Comparison of ENCODE assay signal across 24 cellular contexts in genomic region chr3:151047636-151048035, GRCh38. TPM values are rescaled to one million over a fixed set of nuclear protein-coding genes. Genes with fewer than 3 reads are reported as not detected.
DNase-seq lines count a peak whose midpoint lies in the region; ATAC-seq, FAIRE-seq and TF ChIP-seq lines count a peak whose summit lies in the region.
"Had no signal": no experiment of that assay in that cellular context is flagged by ENCODE, and none has a peak within 500 bp of the region (broad histone marks: within the 10 kb centered on the region; RNA-seq: fewer than 3 reads in every experiment).

No MANE protein-coding gene starts in this region.

- H2AFZ ChIP-seq in HCT116 (ENCODE audit: low read depth, low read length, poor library complexity, severe bottlenecking), result no peak overlapping the region
- H2AFZ ChIP-seq in fibroblast of lung (ENCODE audit: low read length), result no peak overlapping the region

- H3K4me1 ChIP-seq in A549 (no peaks in the 10 kb centered on the region), HCT116 (ENCODE audit: control insufficient read depth in 1 of 2, insufficient read depth in 2 of 2, low read length in 2 of 2) (no peaks in the 10 kb centered on the region), fibroblast of lung (ENCODE audit: control insufficient read depth, extremely low read depth, insufficient read depth, low read length) (no peaks in the 10 kb centered on the region)
- H3K4me1 ChIP-seq: HAP-1, stomach, upper lobe of left lung had no signal

- TF ChIP-seq CTCF in A549 (IDR thresholded peaks at IDR 0.05), result no peak
- TF ChIP-seq CTCF in HCT116 (IDR thresholded peaks at IDR 0.05 in 2 of 3, conservative IDR thresholded peaks at IDR 0.05 in 1 of 3; ENCODE audit: borderline replicate concordance in 1 of 3, insufficient read depth in 1 of 3, low read depth in 2 of 3, low read length in 2 of 3), result no peak
- no peak for TF ChIP-seq CTCF in fibroblast of lung (conservative IDR thresholded peaks at IDR 0.05 in 1 of 2, IDR thresholded peaks at IDR 0.05 in 1 of 2; ENCODE audit: low read depth in 1 of 2, low read length in 2 of 2)

- H3K4me2 ChIP-seq in A549 (no peak overlapping the region), HCT116 (ENCODE audit: low read length) (no peak overlapping the region), fibroblast of lung (ENCODE audit: extremely low read depth, insufficient read depth, low read length) (no peak overlapping the region)

- no peaks in the 10 kb centered on the region for H3K9me3 ChIP-seq in A549
- H3K9me3 ChIP-seq in HCT116 (ENCODE audit: control insufficient read depth in 1 of 2, insufficient read depth in 1 of 2, low read depth in 1 of 2, low read length in 2 of 2), result no peaks in the 10 kb centered on the region; a peak in 1 of 4 replicates
- no peaks in the 10 kb centered on the region for H3K9me3 ChIP-seq in fibroblast of lung (ENCODE audit: control insufficient read depth, insufficient read depth, low read depth, low read length)
- H3K9me3 ChIP-seq: HAP-1, stomach, upper lobe of left lung had no signal

- H4K20me1 ChIP-seq in HCT116 (ENCODE audit: insufficient read depth) (no peaks in the 10 kb centered on the region), fibroblast of lung (ENCODE audit: control insufficient read depth, extremely low read depth, insufficient read depth, low read length) (no peaks in the 10 kb centered on the region)

- TF ChIP-seq EP300 in A549 (IDR thresholded peaks at IDR 0.05), result no peak

- TF ChIP-seq RAD21 in A549 (conservative IDR thresholded peaks at IDR 0.05 in 1 of 2, IDR thresholded peaks at IDR 0.05 in 1 of 2) (no peak), HCT116 (IDR thresholded peaks at IDR 0.05; ENCODE audit: low read depth) (no peak)

- H3K9me2 ChIP-seq in HCT116 (ENCODE audit: insufficient read depth), result no peaks in the 10 kb centered on the region

- peak; percentile 7 to 38 for DNase-seq in A549 (ENCODE audit: low read depth in 1 of 2, low spot score in 1 of 2)
- DNase-seq in HCT116 (ENCODE audit: low read depth, low spot score), result peak; percentile 23
- DNase-seq in SK-MEL-5 (ENCODE audit: low read depth, low spot score), result peak; percentile 20
- peak; percentile 15 to 21 for DNase-seq in fibroblast of lung (ENCODE audit: low read depth in 2 of 2)
- no peak for DNase-seq in urothelium cell line (ENCODE audit: low spot score)
- DNase-seq in NCI-H524 (lab: John Stamatoyannopoulos, UW), result no peak
- no peak for DNase-seq in NCI-H1694 (lab: John Stamatoyannopoulos, UW)
- DNase-seq: activated CD8-positive, alpha-beta memory T cell treated with anti-CD3 and anti-CD28 coated beads for 24 hours; activated T-cell treated with anti-CD3 and anti-CD28 coated beads, Interleukin-2, amount 50 U/mL, for 72 hours; CD4-positive, alpha-beta T cell; mesenchymal stem cell; MM.1S; naive thymus-derived CD8-positive, alpha-beta T cell; NCI-H187 treated with DMSO at 0.1 percent for 48 hours; SIG-M5; stimulated activated CD4-positive, alpha-beta T cell treated with anti-CD3 and anti-CD28 coated beads, Interleukin-2, amount 100 ng/mL, for 24 hours; stomach; T-helper 2 cell; upper lobe of left lung had no signal

- no peaks in the 10 kb centered on the region for H3K27me3 ChIP-seq in HCT116 (ENCODE audit: insufficient read depth, low read length)
- no peaks in the 10 kb centered on the region for H3K27me3 ChIP-seq in fibroblast of lung (ENCODE audit: control insufficient read depth, insufficient read depth, low read length)
- H3K27me3 ChIP-seq: stomach, upper lobe of left lung had no signal

- H3K9ac ChIP-seq in HCT116 (ENCODE audit: low read length), result no peak overlapping the region
- H3K9ac ChIP-seq in fibroblast of lung (ENCODE audit: insufficient read depth, low read length), result no peak overlapping the region

- TF ChIP-seq POLR2A in A549 (IDR thresholded peaks at IDR 0.05; ENCODE audit: low read length) (no peak), HCT116 (IDR thresholded peaks at IDR 0.05; ENCODE audit: borderline replicate concordance, extremely low read depth, insufficient read depth, insufficient read length) (no peak)

- H3K4me3 ChIP-seq in A549 (no peak overlapping the region), HCT116 (replicated peaks in 1 of 2; ENCODE audit: low read depth in 1 of 2, low read length in 2 of 2) (no peak overlapping the region), fibroblast of lung (replicated peaks in 1 of 4; ENCODE audit: control extremely low read depth in 1 of 4, insufficient read depth in 1 of 4, low read depth in 3 of 4, low read length in 4 of 4) (no peak overlapping the region)
- H3K4me3 ChIP-seq: HAP-1, stomach, upper lobe of left lung had no signal

- H3K79me2 ChIP-seq in HCT116 (ENCODE audit: insufficient read depth, low read length), result no peaks in the 10 kb centered on the region
- H3K79me2 ChIP-seq in fibroblast of lung (ENCODE audit: control insufficient read depth, insufficient read depth, low read length), result no peaks in the 10 kb centered on the region

- FAIRE-seq in A549 (lab: Jason Lieb, UNC) (no peak), urothelium cell line (lab: Jason Lieb, UNC) (no peak)

- no TSS peak for BruUV-seq in HCT116 (replicated peaks; lab: Mats Ljungman, UMichigan)

- RAD21 ChIA-PET in HCT116 (lab: Charles Lee; ENCODE audit: low non-redundant PET in 1 of 2, low total read pairs in 2 of 2, uncharacterized antibody in 2 of 2, unreplicated experiment in 2 of 2), result no interaction called here

- POLR2A ChIA-PET in A549 (lab: Yijun Ruan, JAX) (no interaction called here), HCT116 (lab: Charles Lee) (no interaction called here)

- in situ Hi-C loops in SK-MEL-5 (cut with HindIII; ENCODE audit: low pct_unique_long_range_greater_than_20kb, low sequenced_read_pairs), result no loop called here

- H3K27ac ChIP-seq in A549 (no peak overlapping the region), HCT116 (ENCODE audit: low read depth, low read length) (no peak overlapping the region), fibroblast of lung (ENCODE audit: insufficient read depth, low read length) (no peak overlapping the region)
- H3K27ac ChIP-seq: stomach, upper lobe of left lung had no signal

- no peaks in the 10 kb centered on the region for H3K36me3 ChIP-seq in HCT116 (ENCODE audit: control insufficient read depth in 1 of 2, insufficient read depth in 2 of 2, low read length in 2 of 2)
- no peaks in the 10 kb centered on the region for H3K36me3 ChIP-seq in fibroblast of lung (ENCODE audit: control insufficient read depth, insufficient read depth, low read length)
- H3K36me3 ChIP-seq: HAP-1, stomach, upper lobe of left lung had no signal

- intact Hi-C loops in HCT116 (cut with micrococcal nuclease), result no loop called here

- ATAC-seq in A549, result no peak
- peak; percentile 63 for ATAC-seq in HCT116
- ATAC-seq in HG02610 (IDR thresholded peaks at IDR 0.05; ENCODE audit: unreplicated experiment), result no peak
- ATAC-seq: activated naive CD4-positive, alpha-beta T cell treated with anti-CD3 and anti-CD28 coated beads, Interleukin-2, amount 50 U/mL, for 72 hours; activated T-cell treated with anti-CD3 and anti-CD28 coated beads, Interleukin-2, amount 50 U/mL, for 72 hours; esophagus mucosa; naive thymus-derived CD8-positive, alpha-beta T cell had no signal

- CTCF ChIA-PET in A549 (lab: Yijun Ruan, JAX) (no interaction called here), HCT116 (lab: Charles Lee) (no interaction called here)

TF ChIP-seq in A549, 52 proteins besides CTCF, POLR2A, EP300 and RAD21 (continues in another document):
- TF ChIP-seq, protein P1, sequence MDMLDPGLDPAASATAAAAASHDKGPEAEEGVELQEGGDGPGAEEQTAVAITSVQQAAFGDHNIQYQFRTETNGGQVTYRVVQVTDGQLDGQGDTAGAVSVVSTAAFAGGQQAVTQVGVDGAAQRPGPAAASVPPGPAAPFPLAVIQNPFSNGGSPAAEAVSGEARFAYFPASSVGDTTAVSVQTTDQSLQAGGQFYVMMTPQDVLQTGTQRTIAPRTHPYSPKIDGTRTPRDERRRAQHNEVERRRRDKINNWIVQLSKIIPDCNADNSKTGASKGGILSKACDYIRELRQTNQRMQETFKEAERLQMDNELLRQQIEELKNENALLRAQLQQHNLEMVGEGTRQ (IDR thresholded peaks at IDR 0.05), result peak; percentile 36; the same call in 1 of the 2 replicates

TF ChIP-seq in HCT116, 20 proteins besides CTCF, POLR2A, EP300 and RAD21 (continues in another document):
- no peak for TF ChIP-seq ZFX (IDR thresholded peaks at IDR 0.05)
- TF ChIP-seq EGR1 (IDR thresholded peaks at IDR 0.05; ENCODE audit: low read depth), result no peak
- no peak for TF ChIP-seq EZH2phosphoT487 (IDR thresholded peaks at IDR 0.05; ENCODE audit: borderline replicate concordance)
- no peak for TF ChIP-seq SRF (IDR thresholded peaks at IDR 0.05; ENCODE audit: low read depth)
- no peak for TF ChIP-seq POLR2AphosphoS5 (IDR thresholded peaks at IDR 0.05; ENCODE audit: low read depth, low read length)

RNA-seq across cellular contexts. Expression of gene MED12L, which starts 37.8 kb away (rescaled TPM):
- 0.63 and 0.66 TPM in 2 replicates for polyA plus RNA-seq in A549 (2011; rRNA removed)
- 0.19 and 0.29 TPM in 2 replicates for polyA plus RNA-seq in A549 (2012; cell fraction: cytosol; rRNA removed)
- polyA plus RNA-seq in A549 (2012; cell fraction: nucleus; rRNA removed), result 0.28 and 0.40 TPM in 2 replicates
- polyA plus RNA-seq in A549 (2017; fragmentation: RNase III; extraction: RNeasy Plus Mini Kit Qiagen cat#74134 plus additional on column Dnase treatment), result 0.32 to 0.40 TPM (median 0.37 TPM) in 3 replicates
- polyA minus RNA-seq in A549 (2011; rRNA and poly(A)+ RNA removed), result 2.4 and 3.5 TPM in 2 replicates
- 6.4 TPM for total RNA-seq in HCT116 (2021; ENCODE audit: unreplicated experiment)
- 0.66 and 1.1 TPM in 2 replicates for polyA plus RNA-seq in HCT116 (2012)
- 0.72 and 0.92 TPM in 2 replicates for total RNA-seq in SK-MEL-5 (2014; rRNA removed; shearing (Covaris generic))
- 0.40 and 1.3 TPM in 2 replicates for polyA plus RNA-seq in SK-MEL-5 (2015; cell fraction: cytosol; rRNA removed)
- 0.68 and 0.73 TPM in 2 replicates for polyA plus RNA-seq in SK-MEL-5 (2015; cell fraction: nucleus; rRNA removed)
- 4.3 and 4.9 TPM in 2 replicates for total RNA-seq in fibroblast of lung
- polyA plus RNA-seq in fibroblast of lung, result 0.21 and 0.94 TPM in 2 replicates
- polyA plus RNA-seq in fibroblast of lung (2012), result 0.06 and 0.51 TPM in 2 replicates
- 0.07 and 0.43 TPM in 2 replicates for polyA minus RNA-seq in fibroblast of lung (ENCODE audit: low replicate concordance)
- total RNA-seq: G401 had no signal
- polyA plus RNA-seq: naive thymus-derived CD8-positive, alpha-beta T cell had no signal

Comparison
In these comparisons a context has a peak if more than half of its experiments do, and no peak if none do; other contexts are left out.
1. DNase-seq: peak in A549 (2 of 2), HCT116 (single experiment), SK-MEL-5 (single experiment) and fibroblast of lung (2 of 2); none in urothelium cell line (single experiment), NCI-H524 (0 of 2) and NCI-H1694 (single experiment).